In genomic region chr19:39181500-39182173, GRCh38 we compare ENCODE assay signal across 21 cellular contexts. TPM values are rescaled to one million over a fixed set of nuclear protein-coding genes. Genes with fewer than 3 reads are reported as not detected.
DNase-seq lines count a peak whose midpoint lies in the region; ATAC-seq and TF ChIP-seq lines count a peak whose summit lies in the region.
"Had no signal": no experiment of that assay in that cellular context is flagged by ENCODE, and none has a peak within 500 bp of the region (broad histone marks: within the 10 kb centered on the region; RNA-seq: fewer than 3 reads in every experiment).

No MANE protein-coding gene starts in this region.

- no peaks in the 10 kb centered on the region for H3K9me3 Mint-ChIP-seq in type B pancreatic cell
- H3K9me3 Mint-ChIP-seq in CD8-positive, alpha-beta T cell = no peaks in the 10 kb centered on the region

- H3K36me3 ChIP-seq in lower lobe of right lung = peaks cover 43% of the 10 kb centered on the region
- H3K36me3 ChIP-seq in CD8-positive, alpha-beta T cell (ENCODE audit: insufficient read depth, low read length) = no peaks in the 10 kb centered on the region

- no peaks in the 10 kb centered on the region for H3K4me1 ChIP-seq in lower lobe of right lung
- H3K4me1 ChIP-seq in CD8-positive, alpha-beta T cell (ENCODE audit: insufficient read depth, low read length) = no peaks in the 10 kb centered on the region

- H3K27ac ChIP-seq in RWPE1 = peak overlapping the region; percentile 16; the same call in 1 of the 2 replicates
- H3K27ac ChIP-seq in lower lobe of right lung = no peak overlapping the region
- H3K27ac ChIP-seq in CD8-positive, alpha-beta T cell (ENCODE audit: low read depth, low read length) = no peak overlapping the region

- H3K4me3 Mint-ChIP-seq in type B pancreatic cell = no peak overlapping the region
- H3K4me3 Mint-ChIP-seq in CD8-positive, alpha-beta T cell = no peak overlapping the region
- H3K4me3 Mint-ChIP-seq: CD14-positive monocyte had no signal

- peak; percentile 6 to 31 for ATAC-seq in lower lobe of right lung
- ATAC-seq in CD8-positive, alpha-beta T cell = no peak

- H3K4me3 ChIP-seq in lower lobe of right lung = no peak overlapping the region
- no peak overlapping the region for H3K4me3 ChIP-seq in CD8-positive, alpha-beta T cell (ENCODE audit: low read depth, low read length)

- DNase-seq in COLO668 (lab: John Stamatoyannopoulos, UW; ENCODE audit: unreplicated experiment) (peak; percentile 62), RWPE1 (ENCODE audit: low spot score) (no peak), lower lobe of right lung (no peak), type B pancreatic cell (ENCODE audit: extremely low spot score, unreplicated experiment) (no peak), NCI-H128 (lab: John Stamatoyannopoulos, UW; ENCODE audit: unreplicated experiment) (no peak), NCI-H1694 treated with DMSO at 0.1 percent for 48 hours (lab: John Stamatoyannopoulos, UW) (no peak)
- no peak for DNase-seq in CD8-positive, alpha-beta T cell
- DNase-seq: ACHN, COR-L47, GDM1, H7, MM.1S, NCI-H1092, NCI-H510A, NCI-H774, OCI-M1, SIG-M5 had no signal

- POLR2A ChIA-PET in RWPE1 (lab: Yijun Ruan, JAX; ENCODE audit: low non-redundant PET) = no interaction called here
- POLR2A ChIA-PET in CD8-positive, alpha-beta T cell (lab: Charles Lee) = no interaction called here

- H3K36me3 Mint-ChIP-seq in type B pancreatic cell = peaks cover 8% of the 10 kb centered on the region
- H3K36me3 Mint-ChIP-seq in CD8-positive, alpha-beta T cell = peaks cover 26% of the 10 kb centered on the region

- CTCF ChIA-PET in RWPE1 (lab: Yijun Ruan, JAX) = no interaction called here
- CTCF ChIA-PET in CD8-positive, alpha-beta T cell (lab: Charles Lee) = interaction anchor here (0.6 kb wide), 1 partner anchor 170 kb away, joined by 3 read pairs; no protein-coding TSS in a partner anchor

- TF ChIP-seq CTCF in RWPE1 (conservative IDR thresholded peaks at IDR 0.05; ENCODE audit: low read depth) (no peak), lower lobe of right lung (IDR thresholded peaks at IDR 0.05) (no peak), type B pancreatic cell (conservative IDR thresholded peaks at IDR 0.05) (no peak)
- TF ChIP-seq CTCF in CD8-positive, alpha-beta T cell (IDR thresholded peaks at IDR 0.05) = no peak

- H3K4me1 Mint-ChIP-seq in type B pancreatic cell (ENCODE audit: unreplicated experiment) = no peaks in the 10 kb centered on the region
- H3K4me1 Mint-ChIP-seq in CD8-positive, alpha-beta T cell (ENCODE audit: low read depth) = no peaks in the 10 kb centered on the region
- H3K4me1 Mint-ChIP-seq: CD14-positive monocyte had no signal

- H3K27me3 ChIP-seq in lower lobe of right lung (ENCODE audit: low read depth) = no peaks in the 10 kb centered on the region
- no peaks in the 10 kb centered on the region for H3K27me3 ChIP-seq in CD8-positive, alpha-beta T cell (ENCODE audit: insufficient read depth, low read length)

- intact Hi-C loops in lower lobe of right lung (cut with DNase I) = no loop called here
- intact Hi-C loops in CD8-positive, alpha-beta T cell (cut with DNase I, micrococcal nuclease) = loop anchor here in 1 of 2 experiments (10.0 kb wide), 1 partner anchor 217 kb away; no protein-coding TSS in a partner anchor

- H3K9me3 ChIP-seq in lower lobe of right lung = no peaks in the 10 kb centered on the region
- H3K9me3 ChIP-seq in CD8-positive, alpha-beta T cell (ENCODE audit: low read length) = no peaks in the 10 kb centered on the region

- H3K27ac Mint-ChIP-seq in type B pancreatic cell = peak overlapping the region; percentile 37
- no peak overlapping the region for H3K27ac Mint-ChIP-seq in CD8-positive, alpha-beta T cell
- H3K27ac Mint-ChIP-seq: CD14-positive monocyte had no signal

- H3K27me3 Mint-ChIP-seq in type B pancreatic cell = no peaks in the 10 kb centered on the region
- no peaks in the 10 kb centered on the region for H3K27me3 Mint-ChIP-seq in CD8-positive, alpha-beta T cell (ENCODE audit: low read depth)

RNA-seq across cellular contexts. Expression of gene NCCRP1, which starts 15.1 kb away (rescaled TPM):
- total RNA-seq in lower lobe of right lung (0.86 TPM), type B pancreatic cell (ENCODE audit: low replicate concordance) (19.0 and 22.6 TPM in 2 replicates)
- not detected for total RNA-seq in CD8-positive, alpha-beta T cell
- total RNA-seq: H7, LHCN-M2 had no signal

RNA-seq across cellular contexts. Expression of gene SYCN, which starts 22.4 kb away (rescaled TPM):
- not detected for total RNA-seq in lower lobe of right lung
- total RNA-seq in type B pancreatic cell (ENCODE audit: low replicate concordance) = not detected in 2 replicates
- total RNA-seq in CD8-positive, alpha-beta T cell = not detected
- total RNA-seq: Daoy, H7, LHCN-M2, RPMI7951 had no signal

RNA-seq across cellular contexts. Expression of gene PAK4, which starts 56.1 kb away (rescaled TPM):
- total RNA-seq in lower lobe of right lung (73.0 TPM), type B pancreatic cell (ENCODE audit: low replicate concordance) (52.1 and 64.3 TPM in 2 replicates)
- 1 to 10 TPM; 6.4 to 7.8 TPM for total RNA-seq in CD8-positive, alpha-beta T cell

Comparison
In these comparisons a context has a peak if more than half of its experiments do, and no peak if none do; other contexts are left out.
1. RNA of gene NCCRP1, which starts 15.1 kb away (total RNA-seq): 19.0 to 22.6 TPM in type B pancreatic cell; 0.86 TPM in lower lobe of right lung (single experiment) and not detected in CD8-positive, alpha-beta T cell; every median in the first group is over 10 times any median in the second.